13 cellular contexts compared by ENCODE assay signal in genomic region chr11:69249641-69250502, GRCh38. TPM values are rescaled to one million over a fixed set of nuclear protein-coding genes. Genes with fewer than 3 reads are reported as not detected.
DNase-seq lines count a peak whose midpoint lies in the region; ATAC-seq and TF ChIP-seq lines count a peak whose summit lies in the region.
"Had no signal": no experiment of that assay in that cellular context is flagged by ENCODE, and none has a peak within 500 bp of the region (broad histone marks: within the 10 kb centered on the region; RNA-seq: fewer than 3 reads in every experiment).

No MANE protein-coding gene starts in this region.

- H3K23ac ChIP-seq in IMR-90 (ENCODE audit: low read depth, low read length) = no peak overlapping the region

- no peak overlapping the region for H2BK20ac ChIP-seq in IMR-90 (ENCODE audit: low read depth, low read length)

- no peak overlapping the region for H3K14ac ChIP-seq in IMR-90 (replicated peaks; ENCODE audit: low read depth, low read length)

- in situ Hi-C loops in IMR-90 (cut with MboI; ENCODE audit: low sequenced_read_pairs) = no loop called here

- peak overlapping the region; percentile 67 for H2AK9ac ChIP-seq in IMR-90 (replicated peaks; ENCODE audit: low read depth, low read length, poor library complexity)

- DNase-seq in IMR-90 = peak; percentile 69
- peak; percentile 84 for DNase-seq in astrocyte of the hippocampus (ENCODE audit: low read depth, low spot score)
- peak; percentile 88 for DNase-seq in islet precursor cell
- DNase-seq in smooth muscle cell (lab: John Stamatoyannopoulos, UW; ENCODE audit: unreplicated experiment) = no peak
- no peak for DNase-seq in Kasumi-1 (lab: John Stamatoyannopoulos, UW)
- no peak for DNase-seq in SHP77 (lab: John Stamatoyannopoulos, UW)
- DNase-seq: erythroblast; kidney glomerular epithelial cell; NCI-H510A treated with DMSO at 0.1 percent for 48 hours; stimulated activated naive CD8-positive, alpha-beta T cell treated with anti-CD3 and anti-CD28 coated beads, Interleukin-15, Interleukin-2, amounts not matched to agents 100 U/mL and 50 U/mL, for 24 hours had no signal

- intact Hi-C loops in IMR-90 (cut with micrococcal nuclease) = no loop called here

- H2AFZ ChIP-seq in IMR-90 (replicated peaks; ENCODE audit: low read length, poor library complexity) (peak overlapping the region; percentile 70), smooth muscle cell (ENCODE audit: low read depth) (no peak overlapping the region)

- H3K4me3 ChIP-seq in IMR-90 (ENCODE audit: insufficient read depth, low read depth, low read length) (no peak overlapping the region), smooth muscle cell (no peak overlapping the region)
- H3K4me3 ChIP-seq: ovary had no signal

- no peaks in the 10 kb centered on the region for H3K9me1 ChIP-seq in IMR-90 (ENCODE audit: insufficient read depth, low read length)

- H3K79me1 ChIP-seq in IMR-90 (ENCODE audit: low read depth in 1 of 2, low read length in 2 of 2) = no peaks in the 10 kb centered on the region

- TF ChIP-seq CTCF in IMR-90 (conservative IDR thresholded peaks at IDR 0.05; ENCODE audit: low read depth, low read length) (no peak), smooth muscle cell (IDR thresholded peaks at IDR 0.05; ENCODE audit: borderline replicate concordance, insufficient read depth, poor library complexity, severe bottlenecking) (no peak)

- CTCF ChIA-PET in IMR-90 (lab: Yijun Ruan, JAX) = interaction anchor here (0.7 kb wide), 1 partner anchor 119 kb away, joined by 3 read pairs; no protein-coding TSS in a partner anchor

- POLR2A ChIA-PET in IMR-90 (lab: Charles Lee; ENCODE audit: unreplicated experiment) = no interaction called here

- H3K36me3 ChIP-seq in IMR-90 (ENCODE audit: control insufficient read depth, insufficient read depth, low read length) (no peaks in the 10 kb centered on the region), smooth muscle cell (ENCODE audit: low read depth) (no peaks in the 10 kb centered on the region)
- H3K36me3 ChIP-seq: ovary had no signal

- H3K4ac ChIP-seq in IMR-90 (ENCODE audit: low read depth, low read length) = no peak overlapping the region

- ATAC-seq in IMR-90 (ENCODE audit: low read depth) = peak; percentile 88
- ATAC-seq in HG03108 (IDR thresholded peaks at IDR 0.05; ENCODE audit: unreplicated experiment) = no peak
- no peak for ATAC-seq in GM18868 (IDR thresholded peaks at IDR 0.05; ENCODE audit: unreplicated experiment)
- ATAC-seq: stimulated activated naive CD8-positive, alpha-beta T cell treated with anti-CD3 and anti-CD28 coated beads, Interleukin-15, Interleukin-2, amounts not matched to agents 100 U/mL and 50 U/mL, for 24 hours had no signal

- H3K4me2 ChIP-seq in IMR-90 (ENCODE audit: low read depth, low read length) = no peak overlapping the region
- H3K4me2 ChIP-seq in smooth muscle cell = peak overlapping the region; percentile 59

- H2BK15ac ChIP-seq in IMR-90 (ENCODE audit: low read depth, low read length) = no peak overlapping the region

- peaks cover 6% of the 10 kb centered on the region for H3K27me3 ChIP-seq in IMR-90 (ENCODE audit: control insufficient read depth, insufficient read depth, low read length)
- H3K27me3 ChIP-seq in smooth muscle cell (ENCODE audit: low read depth) = peaks cover 6% of the 10 kb centered on the region
- H3K27me3 ChIP-seq: ovary had no signal

- H3K4me1 ChIP-seq in IMR-90 (ENCODE audit: control insufficient read depth, insufficient read depth, low read length) = peaks cover 7% of the 10 kb centered on the region
- H3K4me1 ChIP-seq in smooth muscle cell (ENCODE audit: low read depth) = peaks cover 9% of the 10 kb centered on the region

- 0 out of 2 replicates have a peak overlapping the region, but pooled peaks have one; percentile 21 for H2AK5ac ChIP-seq in IMR-90 (ENCODE audit: low read depth, low read length)

- H3K9ac ChIP-seq in IMR-90 (ENCODE audit: low read depth, low read length) (no peak overlapping the region), smooth muscle cell (ENCODE audit: low read depth) (no peak overlapping the region)

- no peak overlapping the region; the same call in 1 of the 2 replicates for H4K91ac ChIP-seq in IMR-90 (ENCODE audit: insufficient read depth, low read depth, low read length)

- H3K79me2 ChIP-seq in smooth muscle cell (ENCODE audit: low read depth) = no peaks in the 10 kb centered on the region

- dilution Hi-C loops in IMR-90 (cut with HindIII; ENCODE audit: low sequenced_read_pairs, unreplicated experiment) = no loop called here

- no peak overlapping the region for H4K8ac ChIP-seq in IMR-90 (ENCODE audit: low read depth in 2 of 2, low read length in 2 of 2)

- no TSS peak for BruUV-seq in IMR-90 (replicated peaks; lab: Mats Ljungman, UMichigan)

- TF ChIP-seq POLR2A in IMR-90 (IDR thresholded peaks at IDR 0.05; ENCODE audit: low read depth, low read length) = no peak

- peaks cover 20% of the 10 kb centered on the region for H3K9me3 ChIP-seq in IMR-90 (ENCODE audit: control insufficient read depth, insufficient read depth, low read length)
- no peaks in the 10 kb centered on the region for H3K9me3 ChIP-seq in smooth muscle cell (replicated peaks; ENCODE audit: low read depth)
- H3K9me3 ChIP-seq: ovary had no signal

- H3K27ac ChIP-seq in IMR-90 (ENCODE audit: insufficient read depth, low read length) = no peak overlapping the region
- no peak overlapping the region for H3K27ac ChIP-seq in smooth muscle cell (ENCODE audit: low read depth)
- H3K27ac ChIP-seq: ovary had no signal

- no peak overlapping the region for H2BK5ac ChIP-seq in IMR-90 (ENCODE audit: low read depth, low read length, poor library complexity, severe bottlenecking)

- no peak overlapping the region for H2BK120ac ChIP-seq in IMR-90 (ENCODE audit: low read depth, low read length)

- H3K18ac ChIP-seq in IMR-90 (ENCODE audit: low read depth, low read length) = no peak overlapping the region

- H4K20me1 ChIP-seq in IMR-90 (ENCODE audit: insufficient read depth, low read length) (no peaks in the 10 kb centered on the region), smooth muscle cell (ENCODE audit: low read depth) (no peaks in the 10 kb centered on the region)

- WGBS in IMR-90 (ENCODE audit: extremely low coverage in 2 of 2, insufficient read length in 1 of 2), 2 experiments = 34% methylated on average over 4 of the region's 28 CpGs; no CpG with 5 or more reads in 1 of the 2 experiments
- 22% methylated on average over 28 of the region's 28 CpGs for WGBS in smooth muscle cell (ENCODE audit: low lambda C conversion rate)

- H3K56ac ChIP-seq in IMR-90 (ENCODE audit: extremely low read depth, insufficient read depth, low read length) = no peak overlapping the region

- H4K5ac ChIP-seq in IMR-90 (ENCODE audit: low read depth, low read length) = no peak overlapping the region

- H3F3A ChIP-seq in smooth muscle cell (ENCODE audit: low read depth) = no peaks in the 10 kb centered on the region

- TF ChIP-seq RAD21 in IMR-90 (IDR thresholded peaks at IDR 0.05; ENCODE audit: low read length) = no peak

TF ChIP-seq in IMR-90, 13 proteins besides CTCF, POLR2A, EP300 and RAD21:
- TF ChIP-seq MAZ (IDR thresholded peaks at IDR 0.05; ENCODE audit: borderline replicate concordance, low read depth, low read length) (peak; percentile 45; the same call in 1 of the 2 replicates), CEBPB (IDR thresholded peaks at IDR 0.05; ENCODE audit: low read depth, low read length) (peak; percentile 90), FOS (IDR thresholded peaks at IDR 0.05; ENCODE audit: low read depth, low read length) (no peak)

RNA-seq across cellular contexts. Expression of gene MYEOV, which starts 44.1 kb away (rescaled TPM):
- 6.1 and 6.8 TPM in 2 replicates for total RNA-seq in IMR-90 (2012; rRNA removed)
- polyA plus RNA-seq in IMR-90 (2012; rRNA removed) = 5.8 and 12.5 TPM in 2 replicates
- 3.3 and 5.6 TPM in 2 replicates for polyA plus RNA-seq in IMR-90 (2012; cell fraction: cytosol; rRNA removed)
- 7.1 and 13.0 TPM in 2 replicates for polyA plus RNA-seq in IMR-90 (2012; cell fraction: nucleus; rRNA removed; ENCODE audit: low replicate concordance)
- total RNA-seq in smooth muscle cell = not detected in 2 replicates
- 0.33 and 1.1 TPM in 2 replicates for polyA plus RNA-seq in smooth muscle cell

Comparison
In these comparisons a context has a peak if more than half of its experiments do, and no peak if none do; other contexts are left out.
1. DNase-seq: peak in IMR-90 (single experiment), astrocyte of the hippocampus (single experiment) and islet precursor cell (single experiment); none in smooth muscle cell (single experiment), Kasumi-1 (0 of 2) and SHP77 (0 of 2).